Comparison of ENCODE assay signal across 16 cellular contexts in genomic region chr7:129914536-129915272, GRCh38. TPM values are rescaled to one million over a fixed set of nuclear protein-coding genes. Genes with fewer than 3 reads are reported as not detected.
DNase-seq lines count a peak whose midpoint lies in the region; ATAC-seq, FAIRE-seq and TF ChIP-seq lines count a peak whose summit lies in the region.
"Had no signal": no experiment of that assay in that cellular context is flagged by ENCODE, and none has a peak within 500 bp of the region (broad histone marks: within the 10 kb centered on the region; RNA-seq: fewer than 3 reads in every experiment).

No MANE protein-coding gene starts in this region.

- H3K9ac ChIP-seq in kidney (ENCODE audit: low read length in 2 of 2), result no peak overlapping the region

- peak overlapping the region; percentile 45 to 70 (median 63) for H3K27ac Mint-ChIP-seq in nephron

- peaks cover 6 to 20% of the 10 kb centered on the region in 2 donors for H3K4me1 ChIP-seq in kidney (ENCODE audit: control insufficient read depth in 1 of 2, insufficient read depth in 1 of 2, low read depth in 1 of 2, low read length in 2 of 2)

- H3K4me1 Mint-ChIP-seq in nephron, result peaks cover 48% of the 10 kb centered on the region

- peaks cover 0 to 2% of the 10 kb centered on the region in 2 donors for H3K36me3 ChIP-seq in kidney (ENCODE audit: control insufficient read depth in 1 of 2, insufficient read depth in 2 of 2, low read length in 2 of 2)

- H3K9me3 ChIP-seq in kidney (ENCODE audit: control insufficient read depth in 1 of 2, low read length in 2 of 2), result no peaks in the 10 kb centered on the region

- no peaks in the 10 kb centered on the region for H3K27me3 Mint-ChIP-seq in nephron (ENCODE audit: low read depth)

- no peaks in the 10 kb centered on the region for H3K9me3 Mint-ChIP-seq in nephron

- no peak overlapping the region for H3K4me3 Mint-ChIP-seq in nephron

- intact Hi-C loops in kidney (cut with DNase I), result no loop called here

- no peak overlapping the region for H3K27ac ChIP-seq in kidney (ENCODE audit: low read depth in 2 of 2, low read length in 2 of 2)
- H3K27ac ChIP-seq: 22Rv1 had no signal

- DNase-seq in NCI-H2107 treated with DMSO at 0.1 percent for 48 hours (lab: John Stamatoyannopoulos, UW; ENCODE audit: unreplicated experiment) (peak; percentile 15), NCI-H2107 (lab: John Stamatoyannopoulos, UW) (no peak), RPMI7951 (ENCODE audit: low read depth) (peak; percentile 10), fibroblast of mammary gland (ENCODE audit: low read depth) (peak; percentile 22), kidney (no peak), urothelium cell line (ENCODE audit: low spot score) (no peak)
- DNase-seq: activated CD4-positive, CD25-positive, alpha-beta regulatory T cell; activated effector memory CD4-positive, alpha-beta T cell treated with Interleukin-2 at 50 U/mL for 16 hours; DMS153; NCI-H446; SHP77 had no signal

- FAIRE-seq in kidney (lab: Jason Lieb, UNC) (no peak), urothelium cell line (lab: Jason Lieb, UNC) (no peak)
- FAIRE-seq: GM12878 had no signal

- ATAC-seq in GM21723 (IDR thresholded peaks at IDR 0.05; ENCODE audit: unreplicated experiment), result no peak
- ATAC-seq: GM12878 had no signal

- no peak for TF ChIP-seq CTCF in fibroblast of mammary gland (conservative IDR thresholded peaks at IDR 0.05; ENCODE audit: control insufficient read depth, insufficient read depth, low read depth, low read length)
- no peak for TF ChIP-seq CTCF in nephron (IDR thresholded peaks at IDR 0.05; ENCODE audit: unreplicated experiment in 3 of 3)
- no peak for TF ChIP-seq CTCF in kidney (IDR thresholded peaks at IDR 0.05; ENCODE audit: borderline replicate concordance, extremely low read depth, insufficient read depth)

- H3K4me3 ChIP-seq in fibroblast of mammary gland (ENCODE audit: control insufficient read depth, low read depth, low read length), result no peak overlapping the region
- H3K4me3 ChIP-seq in kidney (ENCODE audit: low read length in 2 of 2), result no peak overlapping the region
- H3K4me3 ChIP-seq: GM12878, lung had no signal

- H3K36me3 Mint-ChIP-seq in nephron (ENCODE audit: low read depth), result peaks cover 53% of the 10 kb centered on the region

RNA-seq across cellular contexts. Expression of gene UBE2H, which starts 38.1 kb away (rescaled TPM):
- total RNA-seq in RPMI7951 (2014; rRNA removed; shearing (Covaris generic)), result 40.9 and 41.1 TPM in 2 replicates
- total RNA-seq in kidney, result 107 TPM
- 40.6 TPM for polyA plus RNA-seq in kidney (ENCODE audit: insufficient read depth, low read depth, low replicate concordance)

Comparison
In these comparisons a context has a peak if more than half of its experiments do, and no peak if none do; other contexts are left out.
1. DNase-seq: peak in NCI-H2107 treated with DMSO at 0.1 percent for 48 hours (single experiment), RPMI7951 (single experiment) and fibroblast of mammary gland (single experiment); none in NCI-H2107 (single experiment), kidney (single experiment) and urothelium cell line (single experiment).